Comparison of ENCODE assay signal across 25 cellular contexts in the genomic region with DNA sequence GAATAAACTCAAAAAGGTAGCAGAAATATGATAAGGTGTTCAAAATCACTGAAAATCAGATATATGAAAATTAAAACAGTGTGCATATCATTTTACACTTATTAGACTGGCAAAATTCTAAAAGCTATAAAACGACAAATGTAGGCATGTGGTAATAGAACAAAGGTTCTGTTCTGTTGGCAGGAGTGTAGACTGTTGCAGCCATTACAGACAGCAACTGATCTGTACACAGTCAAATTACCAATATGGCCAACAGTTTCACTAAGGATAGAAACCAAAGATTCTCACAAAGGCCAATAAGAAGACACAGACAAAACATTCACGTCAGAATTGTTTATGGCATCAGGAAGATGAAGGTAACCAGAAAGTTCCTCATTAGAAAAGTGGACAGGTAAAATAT.
DNase-seq lines count a peak whose midpoint lies in the region; ATAC-seq, FAIRE-seq and TF ChIP-seq lines count a peak whose summit lies in the region.
"Had no signal": no experiment of that assay in that cellular context is flagged by ENCODE, and none has a peak within 500 bp of the region (broad histone marks: within the 10 kb centered on the region; RNA-seq: fewer than 3 reads in every experiment).

No MANE protein-coding gene starts in this region.

- H3K4me1 Mint-ChIP-seq in nephron = peaks cover 46% of the 10 kb centered on the region
- H3K4me1 Mint-ChIP-seq: CD4-positive, alpha-beta memory T cell; CD4-positive, CD25-positive, alpha-beta regulatory T cell; CD8-positive, alpha-beta memory T cell had no signal

- TF ChIP-seq CTCF in liver (IDR thresholded peaks at IDR 0.05; ENCODE audit: low read depth, low read length, missing input control) (no peak), HepG2 (CRISPR knock-in tag; IDR thresholded peaks at IDR 0.05) (no peak), nephron (IDR thresholded peaks at IDR 0.05; ENCODE audit: unreplicated experiment in 3 of 3) (no peak)

- BruUV-seq in HepG2 (replicated peaks; lab: Mats Ljungman, UMichigan) = no TSS peak

- H3K27me3 ChIP-seq in liver (ENCODE audit: control insufficient read depth in 4 of 4, insufficient read depth in 4 of 4, low read length in 3 of 4) = peaks cover 0 to under 1% (median 0%) of the 10 kb centered on the region in 4 donors
- H3K27me3 ChIP-seq in HepG2 (ENCODE audit: control insufficient read depth in 1 of 2, insufficient read depth in 2 of 2, low read length in 2 of 2) = no peaks in the 10 kb centered on the region
- H3K27me3 ChIP-seq: BE2C had no signal

- whole genome bisulfite sequencing in liver = 41% methylated on average over 2 of the region's 2 CpGs
- whole genome bisulfite sequencing in HepG2 (ENCODE audit: low lambda C conversion rate) = 59% methylated on average over 2 of the region's 2 CpGs

- FAIRE-seq in HepG2 (lab: Jason Lieb, UNC) = no peak
- FAIRE-seq: GM12892 had no signal

- H4K20me1 ChIP-seq in HepG2 (ENCODE audit: insufficient read depth, low read length) = no peaks in the 10 kb centered on the region
- H4K20me1 ChIP-seq: BLaER1 had no signal

- CTCF ChIA-PET in HepG2 (lab: Yijun Ruan, JAX; ENCODE audit: low intra/inter-chr PET ratio, low total read pairs) = no interaction called here

- no peak for ATAC-seq in HepG2
- peak; percentile 82 for ATAC-seq in left lobe of liver
- no peak for ATAC-seq in GM18505 (IDR thresholded peaks at IDR 0.05; ENCODE audit: unreplicated experiment)
- ATAC-seq: GM12878 had no signal

- H3K9ac ChIP-seq in liver (ENCODE audit: low read depth in 1 of 2, low read length in 2 of 2) (no peak overlapping the region), HepG2 (ENCODE audit: insufficient read depth, low read depth, low read length) (no peak overlapping the region)
- H3K9ac ChIP-seq: BLaER1 had no signal

- no peak overlapping the region for H3K4me3 Mint-ChIP-seq in nephron
- H3K4me3 Mint-ChIP-seq: CD14-positive monocyte; CD4-positive, alpha-beta memory T cell; CD4-positive, CD25-positive, alpha-beta regulatory T cell; CD8-positive, alpha-beta memory T cell had no signal

- intact Hi-C loops in HepG2 (cut with micrococcal nuclease; ENCODE audit: unreplicated experiment) = no loop called here

- TF ChIP-seq POLR2A in HepG2 (IDR thresholded peaks at IDR 0.05; ENCODE audit: insufficient read depth in 1 of 2, low read depth in 2 of 2, low read length in 2 of 2) (no peak), GM18505 (IDR thresholded peaks at IDR 0.05; ENCODE audit: borderline replicate concordance, extremely low read depth, insufficient read depth, insufficient read length) (no peak)

- no peak for TF ChIP-seq RAD21 in liver (IDR thresholded peaks at IDR 0.05)
- no peak for TF ChIP-seq RAD21 in HepG2 (CRISPR knock-in tag; IDR thresholded peaks at IDR 0.05)

- TF ChIP-seq EP300 in HepG2 (IDR thresholded peaks at IDR 0.05; ENCODE audit: low read depth in 2 of 2, low read length in 2 of 2) (no peak), HepG2 (CRISPR knock-in tag; IDR thresholded peaks at IDR 0.05; ENCODE audit: borderline replicate concordance) (no peak)

- H3K4me3 ChIP-seq in liver (ENCODE audit: low read depth in 1 of 3, low read length in 3 of 3) (no peak overlapping the region), HepG2 (replicated peaks in 1 of 3; ENCODE audit: insufficient read depth in 1 of 3, low read depth in 2 of 3, low read length in 3 of 3) (no peak overlapping the region)
- H3K4me3 ChIP-seq: BLaER1, GM12878 had no signal

- H3K9me3 ChIP-seq in liver (ENCODE audit: control insufficient read depth in 4 of 4, low read length in 3 of 4) (no peaks in the 10 kb centered on the region), HepG2 (ENCODE audit: low read length) (no peaks in the 10 kb centered on the region)
- H3K9me3 ChIP-seq: BE2C, BLaER1 had no signal

- H3K79me2 ChIP-seq in HepG2 (ENCODE audit: insufficient read depth, low read length) = no peaks in the 10 kb centered on the region

- H3K36me3 ChIP-seq in liver (ENCODE audit: control insufficient read depth in 4 of 4, insufficient read depth in 3 of 4, low read depth in 1 of 4, low read length in 3 of 4) (no peaks in the 10 kb centered on the region), HepG2 (replicated peaks in 1 of 2; ENCODE audit: control insufficient read depth in 1 of 2, insufficient read depth in 2 of 2, low read length in 2 of 2) (no peaks in the 10 kb centered on the region)
- H3K36me3 ChIP-seq: BE2C, BLaER1 had no signal

- H3K27ac Mint-ChIP-seq in nephron = peak overlapping the region in 2 of 3 experiments; percentile 8 to 20
- H3K27ac Mint-ChIP-seq: CD14-positive monocyte; CD4-positive, alpha-beta memory T cell; CD4-positive, CD25-positive, alpha-beta regulatory T cell; CD8-positive, alpha-beta memory T cell had no signal

- no peak overlapping the region for H2AFZ ChIP-seq in HepG2 (ENCODE audit: low read length)

- POLR2A ChIA-PET in HepG2 (lab: Yijun Ruan, JAX) = no interaction called here

- H3K4me2 ChIP-seq in HepG2 (ENCODE audit: low read depth, low read length) = no peak overlapping the region
- H3K4me2 ChIP-seq: BLaER1 had no signal

- H3K4me1 ChIP-seq in liver (ENCODE audit: control insufficient read depth in 4 of 4, insufficient read depth in 4 of 4, low read length in 3 of 4) = peaks cover 3 to 8% (median 4%) of the 10 kb centered on the region in 4 donors
- H3K4me1 ChIP-seq in HepG2 (ENCODE audit: insufficient read depth, low read length) = peaks cover 14% of the 10 kb centered on the region; the same call in 1 of the 2 replicates
- H3K4me1 ChIP-seq: BE2C, BLaER1 had no signal

- DNase-seq in HepG2 (ENCODE audit: low spot score) = no peak
- DNase-seq in left lobe of liver (ENCODE audit: low spot score) = no peak
- DNase-seq in activated naive CD4-positive, alpha-beta T cell treated with anti-CD3 and anti-CD28 coated beads, Interleukin-2, amount 50 U/mL, for 16 hours = no peak
- DNase-seq: 8988T; ACHN; BE2C; C1 segment of cervical spinal cord; CD4-positive, alpha-beta memory T cell; CD4-positive, CD25-positive, alpha-beta regulatory T cell; CD8-positive, alpha-beta memory T cell; COR-L47; DMS 273 treated with DMSO at 0.1 percent for 48 hours; DMS153; DMS53; DMS79; DND-41; EL; GDM1 had no signal

- in situ Hi-C loops in HepG2 (cut with HindIII; ENCODE audit: extremely low pct_ligation_motif_present, low pct_unique_long_range_greater_than_20kb) = no loop called here

- H3K9me3 Mint-ChIP-seq in nephron = no peaks in the 10 kb centered on the region
- H3K9me3 Mint-ChIP-seq: CD4-positive, alpha-beta memory T cell; CD8-positive, alpha-beta memory T cell had no signal

- no peaks in the 10 kb centered on the region for H3K27me3 Mint-ChIP-seq in nephron (ENCODE audit: low read depth)
- H3K27me3 Mint-ChIP-seq: CD4-positive, alpha-beta memory T cell; CD4-positive, CD25-positive, alpha-beta regulatory T cell had no signal

- H3K27ac ChIP-seq in liver (ENCODE audit: low read depth in 1 of 2, low read length in 2 of 2) (peak overlapping the region in 1 of 2 donors; percentile 12), HepG2 (ENCODE audit: extremely low read length, insufficient read depth, low read length) (no peak overlapping the region)
- H3K27ac ChIP-seq: BLaER1 had no signal

- H3K36me3 Mint-ChIP-seq in nephron (ENCODE audit: low read depth) = no peaks in the 10 kb centered on the region
- H3K36me3 Mint-ChIP-seq: CD14-positive monocyte; CD4-positive, alpha-beta memory T cell; CD4-positive, CD25-positive, alpha-beta regulatory T cell; CD8-positive, alpha-beta memory T cell had no signal

TF ChIP-seq in liver, 16 proteins besides CTCF, POLR2A, EP300 and RAD21 (continues in another document):
- TF ChIP-seq, protein P1, sequence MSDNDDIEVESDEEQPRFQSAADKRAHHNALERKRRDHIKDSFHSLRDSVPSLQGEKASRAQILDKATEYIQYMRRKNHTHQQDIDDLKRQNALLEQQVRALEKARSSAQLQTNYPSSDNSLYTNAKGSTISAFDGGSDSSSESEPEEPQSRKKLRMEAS (IDR thresholded peaks at IDR 0.05) = peak; percentile 19
- peak; percentile 46 to 69 for TF ChIP-seq HNF4A (conservative IDR thresholded peaks at IDR 0.05)
- TF ChIP-seq RXRA (IDR thresholded peaks at IDR 0.05) = peak in 1 of 2 donors; percentile 36

TF ChIP-seq in HepG2, 621 proteins besides CTCF, POLR2A, EP300 and RAD21 (continues in another document):
- TF ChIP-seq ZMYM4 (CRISPR knock-in tag; IDR thresholded peaks at IDR 0.05) = no peak
- no peak for TF ChIP-seq KLF6 (CRISPR knock-in tag; IDR thresholded peaks at IDR 0.05)
- no peak for TF ChIP-seq ZNF20 (CRISPR knock-in tag; IDR thresholded peaks at IDR 0.05)
- TF ChIP-seq MXI1 (IDR thresholded peaks at IDR 0.05; ENCODE audit: borderline replicate concordance, low read depth, low read length) = no peak
- no peak for TF ChIP-seq NFRKB (IDR thresholded peaks at IDR 0.05)
- no peak for TF ChIP-seq ZNF768 (CRISPR knock-in tag; IDR thresholded peaks at IDR 0.05)
- TF ChIP-seq, protein P2, sequence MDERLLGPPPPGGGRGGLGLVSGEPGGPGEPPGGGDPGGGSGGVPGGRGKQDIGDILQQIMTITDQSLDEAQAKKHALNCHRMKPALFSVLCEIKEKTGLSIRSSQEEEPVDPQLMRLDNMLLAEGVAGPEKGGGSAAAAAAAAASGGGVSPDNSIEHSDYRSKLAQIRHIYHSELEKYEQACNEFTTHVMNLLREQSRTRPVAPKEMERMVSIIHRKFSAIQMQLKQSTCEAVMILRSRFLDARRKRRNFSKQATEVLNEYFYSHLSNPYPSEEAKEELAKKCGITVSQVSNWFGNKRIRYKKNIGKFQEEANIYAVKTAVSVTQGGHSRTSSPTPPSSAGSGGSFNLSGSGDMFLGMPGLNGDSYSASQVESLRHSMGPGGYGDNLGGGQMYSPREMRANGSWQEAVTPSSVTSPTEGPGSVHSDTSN (CRISPR knock-in tag; IDR thresholded peaks at IDR 0.05) = no peak
- TF ChIP-seq CEBPB (IDR thresholded peaks at IDR 0.05; ENCODE audit: borderline replicate concordance, low read depth, low read length) = no peak
- TF ChIP-seq ZNF790 (CRISPR knock-in tag; IDR thresholded peaks at IDR 0.05; ENCODE audit: borderline replicate concordance) = no peak
- TF ChIP-seq, protein P3, sequence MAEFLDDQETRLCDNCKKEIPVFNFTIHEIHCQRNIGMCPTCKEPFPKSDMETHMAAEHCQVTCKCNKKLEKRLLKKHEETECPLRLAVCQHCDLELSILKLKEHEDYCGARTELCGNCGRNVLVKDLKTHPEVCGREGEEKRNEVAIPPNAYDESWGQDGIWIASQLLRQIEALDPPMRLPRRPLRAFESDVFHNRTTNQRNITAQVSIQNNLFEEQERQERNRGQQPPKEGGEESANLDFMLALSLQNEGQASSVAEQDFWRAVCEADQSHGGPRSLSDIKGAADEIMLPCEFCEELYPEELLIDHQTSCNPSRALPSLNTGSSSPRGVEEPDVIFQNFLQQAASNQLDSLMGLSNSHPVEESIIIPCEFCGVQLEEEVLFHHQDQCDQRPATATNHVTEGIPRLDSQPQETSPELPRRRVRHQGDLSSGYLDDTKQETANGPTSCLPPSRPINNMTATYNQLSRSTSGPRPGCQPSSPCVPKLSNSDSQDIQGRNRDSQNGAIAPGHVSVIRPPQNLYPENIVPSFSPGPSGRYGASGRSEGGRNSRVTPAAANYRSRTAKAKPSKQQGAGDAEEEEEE (CRISPR knock-in tag; IDR thresholded peaks at IDR 0.05; ENCODE audit: borderline replicate concordance) = no peak
- no peak for TF ChIP-seq HCFC1 (IDR thresholded peaks at IDR 0.05; ENCODE audit: low read depth, low read length)
- TF ChIP-seq RELA (CRISPR knock-in tag; IDR thresholded peaks at IDR 0.05) = no peak
